24 cellular contexts compared by ENCODE assay signal in the genomic region with DNA sequence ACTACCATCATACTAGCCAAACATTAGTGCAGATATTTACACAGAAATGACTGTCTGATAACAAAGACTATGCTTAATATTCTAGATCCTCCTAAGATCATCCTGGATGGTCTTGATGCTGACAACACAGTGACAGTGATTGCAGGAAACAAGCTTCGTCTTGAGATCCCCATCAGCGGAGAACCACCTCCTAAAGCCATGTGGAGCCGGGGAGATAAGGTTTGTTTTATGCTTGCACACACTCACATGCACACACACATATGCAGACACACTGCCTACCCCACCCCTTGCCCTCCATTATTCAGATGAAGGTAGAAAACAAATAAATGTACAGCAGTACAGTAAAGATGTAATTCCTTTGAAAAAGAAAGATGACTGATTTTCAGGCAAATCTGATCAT. TPM values are rescaled to one million over a fixed set of nuclear protein-coding genes. Genes with fewer than 3 reads are reported as not detected.
"Had no signal": no experiment of that assay in that cellular context is flagged by ENCODE, and none has a peak within 500 bp of the region (broad histone marks: within the 10 kb centered on the region; RNA-seq: fewer than 3 reads in every experiment).

No MANE protein-coding gene starts in this region.

- H3K4me1 Mint-ChIP-seq: naive thymus-derived CD4-positive, alpha-beta T cell; nephron progenitor cell had no signal

- H3K27me3 Mint-ChIP-seq: dendritic cell treated with granulocyte-macrophage colony-stimulating factor and Interleukin-4, amounts not matched to agents 40 ng/mL and 50 ng/mL, for 4 days had no signal

- DNase-seq: heart left ventricle; hippocampal formation; mesendoderm; naive thymus-derived CD4-positive, alpha-beta T cell; nephron progenitor cell; posterior cingulate gyrus; sigmoid colon; stimulated activated CD4-positive, alpha-beta T cell treated with anti-CD3 and anti-CD28 coated beads, Interleukin-12 subunit alpha, Interleukin-12 subunit beta, amount 100 ng/mL, for 4 hours; stimulated activated CD4-positive, alpha-beta T cell treated with anti-CD3 and anti-CD28 coated beads, Interleukin-2, amount 100 ng/mL, for 48 hours; stimulated activated naive CD8-positive, alpha-beta T cell treated with anti-CD3 and anti-CD28 coated beads, Interleukin-15, Interleukin-2, amounts not matched to agents 100 U/mL and 50 U/mL, for 24 hours; tibial artery; upper lobe of left lung; uterus had no signal

- H3K36me3 Mint-ChIP-seq: naive thymus-derived CD4-positive, alpha-beta T cell had no signal

- H3K9me3 Mint-ChIP-seq: dendritic cell treated with granulocyte-macrophage colony-stimulating factor and Interleukin-4, amounts not matched to agents 40 ng/mL and 50 ng/mL, for 4 days; naive thymus-derived CD4-positive, alpha-beta T cell; nephron progenitor cell had no signal

- H3K4me3 Mint-ChIP-seq: dendritic cell treated with granulocyte-macrophage colony-stimulating factor and Interleukin-4, amounts not matched to agents 40 ng/mL and 50 ng/mL, for 4 days; naive thymus-derived CD4-positive, alpha-beta T cell; nephron progenitor cell had no signal

- H3K27ac Mint-ChIP-seq: dendritic cell treated with granulocyte-macrophage colony-stimulating factor and Interleukin-4, amounts not matched to agents 40 ng/mL and 50 ng/mL, for 4 days; naive thymus-derived CD4-positive, alpha-beta T cell; nephron progenitor cell had no signal

- H3K4me1 ChIP-seq: heart left ventricle, sigmoid colon, tibial artery, uterus had no signal

- H3K27me3 ChIP-seq: sigmoid colon, tibial artery, upper lobe of left lung, uterus had no signal

- H3K36me3 ChIP-seq: heart left ventricle, sigmoid colon, tibial artery, upper lobe of left lung, uterus had no signal

- H3K4me3 ChIP-seq: heart left ventricle, sigmoid colon, skin epidermis, tibial artery, upper lobe of left lung, uterus had no signal

- H3K9me3 ChIP-seq: heart left ventricle, sigmoid colon, tibial artery, upper lobe of left lung, uterus had no signal

- ATAC-seq: esophagus mucosa; heart left ventricle; naive thymus-derived CD4-positive, alpha-beta T cell; stimulated activated naive CD8-positive, alpha-beta T cell treated with anti-CD3 and anti-CD28 coated beads, Interleukin-15, Interleukin-2, amounts not matched to agents 100 U/mL and 50 U/mL, for 24 hours had no signal

- H3K27ac ChIP-seq: heart left ventricle, sigmoid colon, skin epidermis, tibial artery, upper lobe of left lung, uterus had no signal

- FAIRE-seq: frontal cortex had no signal

RNA-seq across cellular contexts. Expression of gene MYBPC1, which starts 58.3 kb away (rescaled TPM):
- total RNA-seq: fibroblast of lung; glomerular endothelial cell; kidney epithelial cell; lung microvascular endothelial cell; naive thymus-derived CD4-positive, alpha-beta T cell; osteocyte; pulmonary artery endothelial cell had no signal
- polyA plus RNA-seq: fibroblast of lung; liver; naive thymus-derived CD4-positive, alpha-beta T cell had no signal
